Comparison of ENCODE assay signal across 8 cellular contexts in the genomic region with DNA sequence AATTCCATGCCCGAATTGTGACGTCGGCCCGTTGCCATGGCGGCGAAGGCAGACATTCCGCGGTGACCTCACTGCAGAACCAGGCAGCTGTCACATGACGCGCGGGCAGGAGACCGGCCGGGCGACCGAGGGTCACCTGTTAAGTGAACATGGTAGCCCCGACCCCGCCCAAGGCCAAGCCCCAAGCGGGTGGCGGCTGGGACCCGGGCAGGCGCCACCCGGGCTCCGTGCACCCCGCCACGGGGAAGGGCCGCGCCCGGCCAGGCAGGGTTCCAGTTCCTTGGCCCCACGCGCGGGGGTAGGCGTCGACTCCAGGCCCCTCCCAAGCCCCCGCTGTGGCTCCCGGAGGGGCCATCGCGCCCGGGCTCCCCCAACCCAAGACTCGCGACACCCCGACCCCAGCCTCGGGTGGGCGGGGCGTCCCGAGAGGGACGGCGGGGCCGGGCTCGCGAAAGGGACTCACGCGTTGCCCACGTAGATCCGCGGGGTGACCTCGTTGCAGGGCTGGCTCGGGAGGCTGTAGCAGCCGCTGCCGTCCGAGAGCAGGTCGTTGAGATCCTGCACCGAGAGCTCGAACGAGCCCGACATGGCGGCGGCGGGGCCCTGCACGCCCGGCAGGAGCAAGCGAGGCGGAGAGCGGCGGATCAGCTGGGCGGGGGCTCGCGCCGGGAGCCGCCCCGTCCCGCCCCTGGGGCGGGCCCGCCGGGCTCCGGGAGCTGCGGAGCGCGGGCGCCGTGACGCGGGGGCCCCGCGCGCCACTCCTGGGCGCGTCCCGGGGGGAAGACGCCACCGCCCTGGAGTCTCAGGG. TPM values are rescaled to one million over a fixed set of nuclear protein-coding genes. Genes with fewer than 3 reads are reported as not detected.
DNase-seq lines count a peak whose midpoint lies in the region; ATAC-seq, FAIRE-seq and TF ChIP-seq lines count a peak whose summit lies in the region.

TSS of gene DUSP3 (minus strand) at position 641 of the 808 bp plus-strand sequence. CDS start at position 588, 53 bp downstream.

- CTCF ChIA-PET in activated CD8-positive, alpha-beta memory T cell treated with anti-CD3 and anti-CD28 coated beads, Interleukin-2, amount 10 ng/mL, durations not matched to agents 7 days and 5 days (lab: Charles Lee): interaction anchor here (0.8 to 2.2 kb wide), 6 partner anchors 12 to 161 kb away, joined by 3 to 16 read pairs (median 4); no protein-coding TSS in a partner anchor
- CTCF ChIA-PET in H1 (lab: Charles Lee; ENCODE audit: partially characterized antibody): interaction anchor here (0.9 to 1.6 kb wide), 2 partner anchors 12 to 131 kb away, joined by 3 to 6 read pairs; no protein-coding TSS in a partner anchor

- peak within 1 kb of the TSS; percentile 73 for H3K27ac Mint-ChIP-seq in activated CD8-positive, alpha-beta memory T cell treated with anti-CD3 and anti-CD28 coated beads, Interleukin-2, amount 10 ng/mL, durations not matched to agents 7 days and 5 days

- peaks cover 2 to 4% of the 10 kb centered on the region in 2 experiments for H4K20me1 ChIP-seq in H1 (replicated peaks in 1 of 2; ENCODE audit: control insufficient read depth in 1 of 2, insufficient read depth in 2 of 2, low read length in 2 of 2)

- no peaks in the 10 kb centered on the region for H3K23me2 ChIP-seq in H1 (ENCODE audit: low read depth, low read length)

- H4K8ac ChIP-seq in H1 (ENCODE audit: extremely low read depth, insufficient read depth, low read length): peak within 1 kb of the TSS; percentile 90; the same call in 1 of the 2 replicates

- peaks cover 11% of the 10 kb centered on the region for H3K4me1 Mint-ChIP-seq in activated CD8-positive, alpha-beta memory T cell treated with anti-CD3 and anti-CD28 coated beads, Interleukin-2, amount 10 ng/mL, durations not matched to agents 7 days and 5 days

- 2% methylated on average over 85 of the region's 100 CpGs; no CpG with 5 or more reads in 1 of the 2 experiments for WGBS in H1 (ENCODE audit: extremely low coverage in 1 of 2, insufficient coverage in 1 of 2, insufficient read length in 1 of 2, insufficient replicate concordance in 2 of 2, low coverage in 1 of 2, low lambda C conversion rate in 2 of 2, missing lambda C conversion rate in 1 of 2), 2 experiments

- peak within 1 kb of the TSS; percentile 81; the same call in 1 of the 2 replicates for H2AFZ ChIP-seq in H1 (ENCODE audit: low read length)

- H3K27me3 Mint-ChIP-seq in activated CD8-positive, alpha-beta memory T cell treated with anti-CD3 and anti-CD28 coated beads, Interleukin-2, amount 10 ng/mL, durations not matched to agents 7 days and 5 days: peaks cover 43% of the 10 kb centered on the region

- peak within 1 kb of the TSS; percentile 90 for H3K4me3 ChIP-seq in AG10803 (ENCODE audit: low read length)
- peak within 1 kb of the TSS; percentile 56 to 97 (median 80) for H3K4me3 ChIP-seq in H1 (ENCODE audit: extremely low read depth in 1 of 4, insufficient read depth in 2 of 4, low read depth in 3 of 4, low read length in 4 of 4)

- peak within 1 kb of the TSS; percentile 60; the same call in 1 of the 2 replicates for H2BK12ac ChIP-seq in H1 (ENCODE audit: low read depth, low read length)

- H4K91ac ChIP-seq in H1 (replicated peaks; ENCODE audit: insufficient read length, low read length): peak within 1 kb of the TSS; percentile 98

- H3K14ac ChIP-seq in H1 (ENCODE audit: insufficient read length): no peak within 1 kb of the TSS

- H2BK5ac ChIP-seq in H1 (ENCODE audit: low read depth, low read length): peak within 1 kb of the TSS; percentile 97

- H2BK120ac ChIP-seq in H1 (replicated peaks; ENCODE audit: low read depth, low read length): no peak within 1 kb of the TSS

- H3K9ac ChIP-seq in H1 (replicated peaks in 1 of 4; ENCODE audit: extremely low read depth in 1 of 4, low read depth in 3 of 4, low read length in 3 of 4): peak within 1 kb of the TSS; percentile 63 to 97 (median 92)

- H3K4me3 Mint-ChIP-seq in activated CD8-positive, alpha-beta memory T cell treated with anti-CD3 and anti-CD28 coated beads, Interleukin-2, amount 10 ng/mL, durations not matched to agents 7 days and 5 days: peak within 1 kb of the TSS; percentile 80

- POLR2A ChIA-PET in H1 (lab: Charles Lee; ENCODE audit: partially characterized antibody): interaction anchor here (0.7 to 1.6 kb wide), 8 partner anchors 9 to 209 kb away, joined by 3 to 4 read pairs (median 3); no protein-coding TSS in a partner anchor

- H3K4me2 ChIP-seq in H1 (ENCODE audit: insufficient read depth in 1 of 2, low read depth in 2 of 2, low read length in 2 of 2): peak within 1 kb of the TSS; percentile 63 to 64

- no peak for FAIRE-seq in H1 (lab: Jason Lieb, UNC)

- no peak for TF ChIP-seq CTCF in AG10803 (conservative IDR thresholded peaks at IDR 0.05; ENCODE audit: low read length)
- no peak for TF ChIP-seq CTCF in H1 (IDR thresholded peaks at IDR 0.05; ENCODE audit: control extremely low read depth in 1 of 3, insufficient read depth in 1 of 3, low read depth in 1 of 3, low read length in 3 of 3)

- H2BK15ac ChIP-seq in H1 (ENCODE audit: low read length): no peak within 1 kb of the TSS; the same call in 1 of the 2 replicates

- H3K4me1 ChIP-seq in H1 (replicated peaks in 1 of 4; ENCODE audit: control insufficient read depth in 3 of 4, insufficient read depth in 4 of 4, low read length in 3 of 4): peaks cover 0 to 6% (median 4%) of the 10 kb centered on the region in 4 experiments; a peak in 5 of 7 replicates

- no peak for TF ChIP-seq EP300 in H1 (IDR thresholded peaks at IDR 0.05; ENCODE audit: borderline replicate concordance in 1 of 2, low read depth in 2 of 2, low read length in 2 of 2)

- H3K9me3 ChIP-seq in H1 (ENCODE audit: insufficient read depth in 2 of 2, low read depth in 1 of 2, low read length in 1 of 2): no peaks in the 10 kb centered on the region

- H4K5ac ChIP-seq in H1 (ENCODE audit: insufficient read length, low read depth, low read length): peak within 1 kb of the TSS; percentile 97

- peak; percentile 92 for DNase-seq in AG10803 (ENCODE audit: low read depth)
- DNase-seq in NCI-H774 (lab: John Stamatoyannopoulos, UW): peak; percentile 90
- DNase-seq in activated CD8-positive, alpha-beta memory T cell treated with anti-CD3 and anti-CD28 coated beads, Interleukin-2, amount 10 ng/mL, durations not matched to agents 7 days and 5 days: peak; percentile 75
- DNase-seq in H1 (ENCODE audit: low read depth in 1 of 2, low spot score in 2 of 2): peak; percentile 75 to 95
- peak; percentile 90 for DNase-seq in medulla oblongata (ENCODE audit: extremely low spot score)
- peak; percentile 38 to 70 (median 51) for DNase-seq in stimulated activated CD4-positive, alpha-beta T cell treated with anti-CD3 and anti-CD28 coated beads, TNF-alpha, amount 100 ng/mL, for 24 hours (ENCODE audit: low read depth in 3 of 3)

- no peak within 1 kb of the TSS for H3K23ac ChIP-seq in H1 (ENCODE audit: insufficient read length)

- H3K36me3 Mint-ChIP-seq in activated CD8-positive, alpha-beta memory T cell treated with anti-CD3 and anti-CD28 coated beads, Interleukin-2, amount 10 ng/mL, durations not matched to agents 7 days and 5 days: peaks cover 1% of the 10 kb centered on the region

- peak within 1 kb of the TSS; percentile 98 for H3K18ac ChIP-seq in H1 (ENCODE audit: extremely low read depth, low read length)

- TF ChIP-seq POLR2A in H1 (IDR thresholded peaks at IDR 0.05; ENCODE audit: control extremely low read depth in 1 of 2, low read depth in 2 of 2, low read length in 2 of 2): peak; percentile 70 to 76

- TF ChIP-seq RAD21 in H1 (IDR thresholded peaks at IDR 0.05 in 1 of 2, conservative IDR thresholded peaks at IDR 0.05 in 1 of 2; ENCODE audit: low read depth in 2 of 2, low read length in 2 of 2): no peak

- peaks cover 0 to 8% (median 6%) of the 10 kb centered on the region in 4 experiments; a peak in 5 of 8 replicates for H3K36me3 ChIP-seq in H1 (ENCODE audit: control insufficient read depth in 2 of 4, insufficient read depth in 4 of 4, low read length in 3 of 4)

- peaks cover 3% of the 10 kb centered on the region; the same call in 1 of the 2 replicates for H3K79me1 ChIP-seq in H1 (ENCODE audit: low read depth, low read length)

- ATAC-seq in GM19035 (IDR thresholded peaks at IDR 0.05; ENCODE audit: unreplicated experiment) (peak; percentile 94), HG03442 (IDR thresholded peaks at IDR 0.05; ENCODE audit: unreplicated experiment) (peak; percentile 75)
- peak; percentile 98 for ATAC-seq in activated CD8-positive, alpha-beta memory T cell treated with anti-CD3 and anti-CD28 coated beads, Interleukin-2, amount 10 ng/mL, durations not matched to agents 7 days and 5 days

- no peak within 1 kb of the TSS for H2AK5ac ChIP-seq in H1 (ENCODE audit: low read depth, low read length)

- H2BK20ac ChIP-seq in H1 (ENCODE audit: low read length): no peak within 1 kb of the TSS

- H3K79me2 ChIP-seq in H1 (ENCODE audit: control insufficient read depth in 1 of 2, insufficient read depth in 2 of 2, low read length in 2 of 2): peaks cover 0 to 5% of the 10 kb centered on the region in 2 experiments; a peak in 2 of 4 replicates

- peaks cover 0 to 7% (median 6%) of the 10 kb centered on the region in 4 experiments; a peak in 6 of 7 replicates for H3K27me3 ChIP-seq in H1 (replicated peaks in 1 of 4; ENCODE audit: control insufficient read depth in 3 of 4, extremely low read depth in 1 of 4, insufficient read depth in 3 of 4, low read length in 3 of 4)

- no peaks in the 10 kb centered on the region for H3K9me3 Mint-ChIP-seq in activated CD8-positive, alpha-beta memory T cell treated with anti-CD3 and anti-CD28 coated beads, Interleukin-2, amount 10 ng/mL, durations not matched to agents 7 days and 5 days (ENCODE audit: low read depth)

- no peak within 1 kb of the TSS for H3K4ac ChIP-seq in H1 (replicated peaks; ENCODE audit: insufficient read length, low read depth, low read length)

- peak within 1 kb of the TSS; percentile 94 for H3K56ac ChIP-seq in H1 (replicated peaks; ENCODE audit: insufficient read length, low read depth, low read length)

- peak within 1 kb of the TSS; percentile 93 for H3K27ac ChIP-seq in H1 (ENCODE audit: low read depth, low read length)

TF ChIP-seq in H1, 55 proteins besides CTCF, POLR2A, EP300 and RAD21 (continues in another document):
- TF ChIP-seq SUZ12 (IDR thresholded peaks at IDR 0.05; ENCODE audit: low read length): no peak
- TF ChIP-seq MAFK (IDR thresholded peaks at IDR 0.05; ENCODE audit: low read depth, low read length): no peak

RNA-seq across cellular contexts. Expression of gene DUSP3, which starts in this region (rescaled TPM):
- 1 to 10 TPM; 5.6 to 6.0 TPM for total RNA-seq in activated CD8-positive, alpha-beta memory T cell treated with anti-CD3 and anti-CD28 coated beads, Interleukin-2, amount 10 ng/mL, durations not matched to agents 7 days and 5 days
- 21.2 and 21.4 TPM in 2 replicates for total RNA-seq in H1 (2021; fragmentation: NEBNext Ultra II Directional; extraction: Animal tissue kit (Norgen Biotek cat#: 25700))
- polyA plus RNA-seq in H1 (2011; rRNA removed): 15.1 and 19.9 TPM in 2 replicates
- 18.8 TPM for polyA plus RNA-seq in H1 (2011; cell fraction: cytosol; rRNA removed)
- 27.1 TPM for polyA plus RNA-seq in H1 (2011; cell fraction: nucleus; rRNA removed)
- polyA plus RNA-seq in H1 (2012, experiment 1 of 2): 12.9 to 15.0 TPM (median 13.8 TPM) in 4 replicates
- 9.8 TPM for polyA plus RNA-seq in H1 (2012, experiment 2 of 2)
- polyA plus RNA-seq in H1 (2013, experiment 1 of 2): 21.3 TPM
- polyA plus RNA-seq in H1 (2013, experiment 2 of 2): 19.4 TPM
- polyA minus RNA-seq in H1 (2011; rRNA and poly(A)+ RNA removed): 21.2 and 27.2 TPM in 2 replicates
- 16.0 TPM for polyA minus RNA-seq in H1 (2011; cell fraction: cytosol; rRNA and poly(A)+ RNA removed)
- polyA minus RNA-seq in H1 (2011; cell fraction: nucleus; rRNA and poly(A)+ RNA removed): 16.2 TPM

Comparison
In these comparisons a context has a peak if more than half of its experiments do, and no peak if none do; other contexts are left out.
1. Peak in every context shown above with its lines: DNase-seq, ATAC-seq, H3K4me3 ChIP-seq and H3K27ac ChIP-seq.